ENCODE assay signal across 16 cellular contexts in the genomic region with DNA sequence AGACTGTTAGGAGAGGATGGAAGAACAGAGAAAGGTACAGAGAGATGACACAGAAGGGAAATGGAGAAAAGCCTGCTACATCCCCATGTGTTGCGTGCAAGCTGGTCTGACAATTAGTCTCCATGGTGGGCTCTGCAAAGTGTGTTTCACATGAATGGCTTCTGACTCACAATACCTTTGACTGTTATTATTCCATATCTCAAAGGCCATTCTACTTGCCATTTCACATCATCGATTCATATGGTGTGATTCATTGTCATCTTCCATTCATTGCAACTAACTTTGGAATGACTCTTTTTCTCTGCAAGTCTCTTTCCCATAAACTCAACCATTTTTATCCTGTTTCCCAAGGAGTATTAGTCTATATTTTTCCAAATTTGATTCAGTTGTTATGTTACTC.
DNase-seq lines count a peak whose midpoint lies in the region; ATAC-seq and TF ChIP-seq lines count a peak whose summit lies in the region.
"Had no signal": no experiment of that assay in that cellular context is flagged by ENCODE, and none has a peak within 500 bp of the region (broad histone marks: within the 10 kb centered on the region; RNA-seq: fewer than 3 reads in every experiment).

No MANE protein-coding gene starts in this region.

- H3K9me3 Mint-ChIP-seq in activated T-cell treated with anti-CD3 and anti-CD28 coated beads, Interleukin-2, amount 50 U/mL, for 4 hours, result no peaks in the 10 kb centered on the region

- H3K9me3 ChIP-seq in RWPE2 (ENCODE audit: severe bottlenecking), result no peaks in the 10 kb centered on the region
- H3K9me3 ChIP-seq: ascending aorta, MG63, thyroid gland had no signal

- no peak for TF ChIP-seq CTCF in RWPE2 (IDR thresholded peaks at IDR 0.05; ENCODE audit: poor library complexity, severe bottlenecking)
- TF ChIP-seq CTCF in foreskin keratinocyte (conservative IDR thresholded peaks at IDR 0.05), result no peak

- DNase-seq in activated T-cell treated with anti-CD3 and anti-CD28 coated beads, Interleukin-2, amount 50 U/mL, for 4 hours, result no peak
- DNase-seq in activated T-cell treated with anti-CD3 and anti-CD28 coated beads, Interleukin-2, amount 50 U/mL, for 48 hours, result no peak
- DNase-seq in RWPE2 (ENCODE audit: low spot score) (no peak), foreskin keratinocyte (peak; percentile 71 to 91), stromal cell of bone marrow (ENCODE audit: low read depth) (peak; percentile 52), cardiac septum (ENCODE audit: low spot score) (no peak), activated gamma-delta T cell treated with Interleukin-2 at 50 U/mL for 16 hours (no peak)
- DNase-seq: activated CD4-positive, alpha-beta T cell treated with anti-CD3 and anti-CD28 coated beads for 48 hours; GDM1; kidney; MG63; NCI-H2029; thyroid gland had no signal

- H3K36me3 Mint-ChIP-seq in activated T-cell treated with anti-CD3 and anti-CD28 coated beads, Interleukin-2, amount 50 U/mL, for 4 hours (ENCODE audit: insufficient read depth), result no peaks in the 10 kb centered on the region

- peak; percentile 62 to 78 for ATAC-seq in activated T-cell treated with anti-CD3 and anti-CD28 coated beads, Interleukin-2, amount 50 U/mL, for 4 hours
- no peak for ATAC-seq in RWPE2 (ENCODE audit: low read depth)
- peak; percentile 66 for ATAC-seq in foreskin keratinocyte
- no peak for ATAC-seq in HG02870 (IDR thresholded peaks at IDR 0.05; ENCODE audit: unreplicated experiment)
- ATAC-seq: Right ventricle myocardium inferior had no signal

- no peak overlapping the region for H3K4me3 ChIP-seq in RWPE2 (ENCODE audit: severe bottlenecking)
- H3K4me3 ChIP-seq: ascending aorta, MG63, thyroid gland had no signal

- H3K4me1 ChIP-seq in RWPE2 (ENCODE audit: insufficient read depth, poor library complexity, severe bottlenecking) (peaks cover 31% of the 10 kb centered on the region), foreskin keratinocyte (peaks cover 40% of the 10 kb centered on the region)
- H3K4me1 ChIP-seq: thyroid gland had no signal

- H3K27me3 Mint-ChIP-seq in activated T-cell treated with anti-CD3 and anti-CD28 coated beads, Interleukin-2, amount 50 U/mL, for 4 hours (ENCODE audit: low read depth), result peaks cover 6% of the 10 kb centered on the region

- no peak overlapping the region for H3K4me3 Mint-ChIP-seq in activated T-cell treated with anti-CD3 and anti-CD28 coated beads, Interleukin-2, amount 50 U/mL, for 4 hours

- peak overlapping the region; percentile 52 for H3K27ac ChIP-seq in RWPE2 (ENCODE audit: poor library complexity, severe bottlenecking)
- H3K27ac ChIP-seq in foreskin keratinocyte, result peak overlapping the region; percentile 96
- H3K27ac ChIP-seq: ascending aorta, thyroid gland had no signal

- no peaks in the 10 kb centered on the region for H3K27me3 ChIP-seq in RWPE2 (ENCODE audit: insufficient read depth, poor library complexity, severe bottlenecking)
- no peaks in the 10 kb centered on the region for H3K27me3 ChIP-seq in foreskin keratinocyte
- H3K27me3 ChIP-seq: ascending aorta, MG63, thyroid gland had no signal

- H3K36me3 ChIP-seq in RWPE2 (ENCODE audit: low read depth), result no peaks in the 10 kb centered on the region
- H3K36me3 ChIP-seq: ascending aorta, MG63, thyroid gland had no signal

- no peaks in the 10 kb centered on the region for H3K4me1 Mint-ChIP-seq in activated T-cell treated with anti-CD3 and anti-CD28 coated beads, Interleukin-2, amount 50 U/mL, for 4 hours (ENCODE audit: low read depth)

- intact Hi-C loops in cardiac septum (cut with DNase I), result no loop called here

Comparison
In these comparisons a context has a peak if more than half of its experiments do, and no peak if none do; other contexts are left out.
1. ATAC-seq: peak in activated T-cell treated with anti-CD3 and anti-CD28 coated beads, Interleukin-2, amount 50 U/mL, for 4 hours (2 of 2) and foreskin keratinocyte (single experiment); none in RWPE2 (single experiment) and HG02870 (single experiment).
2. DNase-seq: peak in foreskin keratinocyte (2 of 2) and stromal cell of bone marrow (single experiment); none in activated T-cell treated with anti-CD3 and anti-CD28 coated beads, Interleukin-2, amount 50 U/mL, for 4 hours (single experiment), activated T-cell treated with anti-CD3 and anti-CD28 coated beads, Interleukin-2, amount 50 U/mL, for 48 hours (0 of 2), RWPE2 (single experiment), cardiac septum (single experiment) and activated gamma-delta T cell treated with Interleukin-2 at 50 U/mL for 16 hours (single experiment).